ENCODE assay signal across 7 cellular contexts in the genomic region with DNA sequence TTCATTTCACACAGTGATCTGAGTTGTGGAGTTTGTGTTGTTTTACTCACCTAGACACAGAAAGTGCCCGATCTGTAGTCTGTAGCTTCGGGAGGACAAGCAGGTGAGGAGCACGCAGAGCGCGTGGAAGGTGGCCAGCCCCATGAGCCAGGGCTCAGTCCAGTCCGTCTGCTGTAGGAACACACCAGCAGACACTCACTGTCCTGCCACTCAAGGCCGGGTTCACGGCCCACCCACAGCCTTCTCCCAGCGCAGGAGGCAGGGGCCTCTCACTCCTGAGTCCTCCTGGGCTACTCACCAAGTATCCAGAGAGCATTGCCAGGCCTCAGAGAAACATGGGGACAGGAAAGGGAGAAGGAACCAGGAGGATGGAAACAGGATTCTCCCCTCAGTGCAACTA. TPM values are rescaled to one million over a fixed set of nuclear protein-coding genes. Genes with fewer than 3 reads are reported as not detected.
A peak's percentile ranks its signal among the peaks of the same experiment; 100 is the strongest.
DNase-seq lines count a peak whose midpoint lies in the region; ATAC-seq, FAIRE-seq and TF ChIP-seq lines count a peak whose summit lies in the region.

No MANE protein-coding gene starts in this region.

- H2AK5ac ChIP-seq in H1 (ENCODE audit: low read depth, low read length): no peak overlapping the region

- POLR2A ChIA-PET in H1 (lab: Charles Lee; ENCODE audit: partially characterized antibody): interaction anchor here (1.4 kb wide), 1 partner anchor 26 kb away, joined by 4 read pairs; no protein-coding TSS in a partner anchor

- no peaks in the 10 kb centered on the region for H3K9me3 Mint-ChIP-seq in progenitor cell of endocrine pancreas (ENCODE audit: low read depth)

- peak overlapping the region; percentile 20; the same call in 1 of the 2 replicates for H2BK15ac ChIP-seq in H1 (ENCODE audit: low read length)

- H3K56ac ChIP-seq in H1 (replicated peaks; ENCODE audit: insufficient read length, low read depth, low read length): no peak overlapping the region

- no peaks in the 10 kb centered on the region for H3K27me3 Mint-ChIP-seq in progenitor cell of endocrine pancreas

- H3K23ac ChIP-seq in H1 (ENCODE audit: insufficient read length): no peak overlapping the region

- no peak overlapping the region for H3K14ac ChIP-seq in H1 (ENCODE audit: insufficient read length)

- H2AFZ ChIP-seq in OCI-LY1 (ENCODE audit: low read length): no peak overlapping the region
- no peak overlapping the region for H2AFZ ChIP-seq in H1 (ENCODE audit: low read length)

- H3K36me3 ChIP-seq in GM06990 (ENCODE audit: control insufficient read depth, insufficient read depth, low read length) (peaks cover 8% of the 10 kb centered on the region), OCI-LY1 (ENCODE audit: insufficient read depth, low read length) (peaks cover 30% of the 10 kb centered on the region), H1 (ENCODE audit: control insufficient read depth in 2 of 4, insufficient read depth in 4 of 4, low read length in 3 of 4) (peaks cover 0 to 13% (median 3%) of the 10 kb centered on the region in 4 experiments; a peak in 2 of 8 replicates)

- peaks cover 14% of the 10 kb centered on the region for H3K79me1 ChIP-seq in H1 (ENCODE audit: low read depth, low read length)

- peaks cover 2% of the 10 kb centered on the region; the same call in 1 of the 2 replicates for H3K23me2 ChIP-seq in H1 (ENCODE audit: low read depth, low read length)

- no peak overlapping the region for H4K91ac ChIP-seq in H1 (replicated peaks; ENCODE audit: insufficient read length, low read length)

- FAIRE-seq in H1 (lab: Jason Lieb, UNC): no peak

- H3K9me3 ChIP-seq in OCI-LY1 (ENCODE audit: low read length): no peaks in the 10 kb centered on the region
- no peaks in the 10 kb centered on the region for H3K9me3 ChIP-seq in H1 (ENCODE audit: insufficient read depth in 2 of 2, low read depth in 1 of 2, low read length in 1 of 2)

- no peak overlapping the region for H2BK5ac ChIP-seq in H1 (ENCODE audit: low read depth, low read length)

- ATAC-seq in GM18867 (IDR thresholded peaks at IDR 0.05; ENCODE audit: unreplicated experiment) (no peak), GM18517 (IDR thresholded peaks at IDR 0.05; ENCODE audit: unreplicated experiment) (no peak)

- H3K4me3 Mint-ChIP-seq in progenitor cell of endocrine pancreas (ENCODE audit: low read depth): peak overlapping the region; percentile 90

- H4K5ac ChIP-seq in H1 (ENCODE audit: insufficient read length, low read depth, low read length): no peak overlapping the region

- H3K18ac ChIP-seq in H1 (ENCODE audit: extremely low read depth, low read length): no peak overlapping the region

- peaks cover 53% of the 10 kb centered on the region for H3K4me1 ChIP-seq in OCI-LY1 (ENCODE audit: insufficient read depth, low read length, severe bottlenecking)
- H3K4me1 ChIP-seq in H1 (replicated peaks in 1 of 4; ENCODE audit: control insufficient read depth in 3 of 4, insufficient read depth in 4 of 4, low read length in 3 of 4): peaks cover 2 to 14% (median 8%) of the 10 kb centered on the region in 4 experiments

- H3F3A ChIP-seq in OCI-LY1 (ENCODE audit: insufficient read depth, low read length): no peaks in the 10 kb centered on the region; the same call in 1 of the 2 replicates

- peaks cover 14% of the 10 kb centered on the region for H3K4me1 Mint-ChIP-seq in progenitor cell of endocrine pancreas (ENCODE audit: low read depth)

- no peak overlapping the region for H2BK20ac ChIP-seq in H1 (ENCODE audit: low read length)

- peaks cover 4% of the 10 kb centered on the region for H3K36me3 Mint-ChIP-seq in progenitor cell of endocrine pancreas (ENCODE audit: insufficient read depth)

- H2BK120ac ChIP-seq in H1 (replicated peaks; ENCODE audit: low read depth, low read length): no peak overlapping the region

- no peak overlapping the region for H4K8ac ChIP-seq in H1 (ENCODE audit: extremely low read depth, insufficient read depth, low read length)

- DNase-seq in GM06990 (ENCODE audit: extremely low read depth, insufficient read length): no peak
- DNase-seq in H1 (ENCODE audit: low read depth in 1 of 2, low spot score in 2 of 2): no peak
- no peak for DNase-seq in progenitor cell of endocrine pancreas (ENCODE audit: low spot score, unreplicated experiment)
- no peak for DNase-seq in activated gamma-delta T cell (lab: John Stamatoyannopoulos, UW)

- H3K4me2 ChIP-seq in OCI-LY1 (ENCODE audit: low read length) (peak overlapping the region; percentile 89), H1 (ENCODE audit: insufficient read depth in 1 of 2, low read depth in 2 of 2, low read length in 2 of 2) (peak overlapping the region; percentile 64 to 84)

- no peaks in the 10 kb centered on the region for H4K20me1 ChIP-seq in OCI-LY1 (ENCODE audit: insufficient read depth, low read length)
- peaks cover 12 to 13% of the 10 kb centered on the region in 2 experiments for H4K20me1 ChIP-seq in H1 (replicated peaks in 1 of 2; ENCODE audit: control insufficient read depth in 1 of 2, insufficient read depth in 2 of 2, low read length in 2 of 2)

- no peak for TF ChIP-seq EP300 in H1 (IDR thresholded peaks at IDR 0.05; ENCODE audit: borderline replicate concordance in 1 of 2, low read depth in 2 of 2, low read length in 2 of 2)

- TF ChIP-seq POLR2A in H1 (IDR thresholded peaks at IDR 0.05; ENCODE audit: control extremely low read depth in 1 of 2, low read depth in 2 of 2, low read length in 2 of 2): no peak

- no peak overlapping the region for H2BK12ac ChIP-seq in H1 (ENCODE audit: low read depth, low read length)

- H3K4me3 ChIP-seq in GM06990 (replicated peaks; ENCODE audit: low read depth, low read length) (peak overlapping the region; percentile 84), OCI-LY1 (ENCODE audit: low read depth, low read length, poor library complexity, severe bottlenecking) (peak overlapping the region; percentile 65), H1 (ENCODE audit: extremely low read depth in 1 of 4, insufficient read depth in 2 of 4, low read depth in 3 of 4, low read length in 4 of 4) (peak overlapping the region in 2 of 4 experiments; percentile 73 to 79; a peak in 2 of 8 replicates)

- H3K9ac ChIP-seq in OCI-LY1 (ENCODE audit: low read length) (peak overlapping the region; percentile 84), H1 (replicated peaks in 1 of 4; ENCODE audit: extremely low read depth in 1 of 4, low read depth in 3 of 4, low read length in 3 of 4) (peak overlapping the region in 1 of 4 experiments; percentile 34; a peak in 2 of 7 replicates)

- H3K79me2 ChIP-seq in OCI-LY1 (ENCODE audit: insufficient read depth, low read length) (peaks cover 6% of the 10 kb centered on the region; the same call in 1 of the 2 replicates), H1 (ENCODE audit: control insufficient read depth in 1 of 2, insufficient read depth in 2 of 2, low read length in 2 of 2) (peaks cover 0 to 32% of the 10 kb centered on the region in 2 experiments; a peak in 2 of 4 replicates)

- no peak overlapping the region for H3K4ac ChIP-seq in H1 (replicated peaks; ENCODE audit: insufficient read length, low read depth, low read length)

- TF ChIP-seq CTCF in GM06990 (IDR thresholded peaks at IDR 0.05; ENCODE audit: insufficient read depth, low read length, poor library complexity, severe bottlenecking) (no peak), OCI-LY1 (IDR thresholded peaks at IDR 0.05; ENCODE audit: low read length) (no peak), H1 (IDR thresholded peaks at IDR 0.05; ENCODE audit: control extremely low read depth in 1 of 3, insufficient read depth in 1 of 3, low read depth in 1 of 3, low read length in 3 of 3) (no peak), progenitor cell of endocrine pancreas (IDR thresholded peaks at IDR 0.05; ENCODE audit: unreplicated experiment) (no peak)

- H3K27me3 ChIP-seq in GM06990 (replicated peaks; ENCODE audit: control insufficient read depth, insufficient read depth, low read length): no peaks in the 10 kb centered on the region
- H3K27me3 ChIP-seq in OCI-LY1 (ENCODE audit: insufficient read depth, low read length): no peaks in the 10 kb centered on the region
- H3K27me3 ChIP-seq in H1 (replicated peaks in 1 of 4; ENCODE audit: control insufficient read depth in 3 of 4, extremely low read depth in 1 of 4, insufficient read depth in 3 of 4, low read length in 3 of 4): no peaks in the 10 kb centered on the region

- TF ChIP-seq RAD21 in H1 (IDR thresholded peaks at IDR 0.05 in 1 of 2, conservative IDR thresholded peaks at IDR 0.05 in 1 of 2; ENCODE audit: low read depth in 2 of 2, low read length in 2 of 2): no peak

- CTCF ChIA-PET in H1 (lab: Charles Lee; ENCODE audit: partially characterized antibody): no interaction called here

- no peak overlapping the region for H3K27ac Mint-ChIP-seq in progenitor cell of endocrine pancreas

- 92% methylated on average over 9 of the region's 9 CpGs; no CpG with 5 or more reads in 1 of the 2 experiments for WGBS in H1 (ENCODE audit: extremely low coverage in 1 of 2, insufficient coverage in 1 of 2, insufficient read length in 1 of 2, insufficient replicate concordance in 2 of 2, low coverage in 1 of 2, low lambda C conversion rate in 2 of 2, missing lambda C conversion rate in 1 of 2), 2 experiments

- H3K27ac ChIP-seq in OCI-LY1 (ENCODE audit: low read depth, low read length, poor library complexity, severe bottlenecking) (peak overlapping the region; percentile 92), H1 (ENCODE audit: low read depth, low read length) (no peak overlapping the region)

- no peaks in the 10 kb centered on the region for H3K9me2 ChIP-seq in OCI-LY1 (ENCODE audit: low read depth, low read length)

TF ChIP-seq in H1, 55 proteins besides CTCF, POLR2A, EP300 and RAD21:
- TF ChIP-seq NANOG (IDR thresholded peaks at IDR 0.05; ENCODE audit: insufficient read depth, low read depth, low read length, poor library complexity, severe bottlenecking): no peak
- no peak for TF ChIP-seq SRF (IDR thresholded peaks at IDR 0.05; ENCODE audit: low read depth, low read length)

RNA-seq across cellular contexts. Expression of a gene that starts 1.7 kb away (rescaled TPM):
- total RNA-seq in H1 (2021; fragmentation: NEBNext Ultra II Directional; extraction: Animal tissue kit (Norgen Biotek cat#: 25700)): 22.3 and 27.1 TPM in 2 replicates
- 21.7 and 22.4 TPM in 2 replicates for polyA plus RNA-seq in H1 (2011; rRNA removed)
- polyA plus RNA-seq in H1 (2011; cell fraction: cytosol; rRNA removed): 28.4 TPM
- 32.0 TPM for polyA plus RNA-seq in H1 (2011; cell fraction: nucleus; rRNA removed)
- polyA plus RNA-seq in H1 (2012, experiment 1 of 2): 20.0 to 35.4 TPM (median 24.9 TPM) in 4 replicates
- 18.8 TPM for polyA plus RNA-seq in H1 (2012, experiment 2 of 2)
- polyA plus RNA-seq in H1 (2013, experiment 1 of 2): 46.5 TPM
- 45.9 TPM for polyA plus RNA-seq in H1 (2013, experiment 2 of 2)
- 15.2 and 16.4 TPM in 2 replicates for polyA minus RNA-seq in H1 (2011; rRNA and poly(A)+ RNA removed)
- 13.4 TPM for polyA minus RNA-seq in H1 (2011; cell fraction: cytosol; rRNA and poly(A)+ RNA removed)
- 24.7 TPM for polyA minus RNA-seq in H1 (2011; cell fraction: nucleus; rRNA and poly(A)+ RNA removed)
- 19.3 and 24.8 TPM in 2 replicates for total RNA-seq in progenitor cell of endocrine pancreas
